ENCODE assay signal across 17 cellular contexts in the genomic region with DNA sequence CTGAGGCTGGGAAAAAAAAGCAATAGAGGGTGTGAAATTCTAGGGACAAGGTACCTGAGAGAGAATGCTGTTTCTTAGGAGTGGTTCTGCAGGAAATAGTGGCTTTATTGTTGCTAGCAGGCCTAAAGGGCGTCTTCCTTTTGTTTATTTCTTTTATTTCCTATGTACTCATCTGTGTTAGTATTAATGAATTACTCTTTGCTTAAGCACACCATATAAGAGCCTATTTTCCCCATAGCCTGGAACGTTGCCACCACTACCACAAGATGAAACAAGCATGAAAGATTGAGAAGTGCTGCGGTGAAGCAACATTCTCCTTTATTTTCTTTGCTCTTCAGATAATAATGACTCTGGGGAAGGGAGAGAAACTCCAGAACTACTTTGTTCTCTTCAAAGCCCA. TPM values are rescaled to one million over a fixed set of nuclear protein-coding genes. Genes with fewer than 3 reads are reported as not detected.
A peak's percentile ranks its signal among the peaks of the same experiment; 100 is the strongest.
DNase-seq lines count a peak whose midpoint lies in the region; ATAC-seq and TF ChIP-seq lines count a peak whose summit lies in the region.
"Had no signal": no experiment of that assay in that cellular context is flagged by ENCODE, and none has a peak within 500 bp of the region (broad histone marks: within the 10 kb centered on the region; RNA-seq: fewer than 3 reads in every experiment).

No MANE protein-coding gene starts in this region.

- H3K27me3 ChIP-seq in brain microvascular endothelial cell (replicated peaks) (no peaks in the 10 kb centered on the region), left lung (no peaks in the 10 kb centered on the region)

- H3K4me3 ChIP-seq in brain microvascular endothelial cell (ENCODE audit: low read depth, low read length) (no peak overlapping the region), left lung (no peak overlapping the region)

- intact Hi-C loops in left lung (cut with DNase I) (no loop called here), head of caudate nucleus (cut with DNase I) (no loop called here)

- DNase-seq in DMS153 treated with DMSO at 0.1 percent for 48 hours (lab: John Stamatoyannopoulos, UW; ENCODE audit: unreplicated experiment), result peak; percentile 6
- peak; percentile 39 for DNase-seq in NCI-H2029 treated with DMSO at 0.1 percent for 48 hours (lab: John Stamatoyannopoulos, UW)
- DNase-seq in brain microvascular endothelial cell, result peak; percentile 22
- peak in 1 of 2 donors; percentile 44 for DNase-seq in left lung
- DNase-seq in ecto neural progenitor cell (ENCODE audit: low spot score), result no peak
- no peak for DNase-seq in head of caudate nucleus
- no peak for DNase-seq in DMS114 treated with DMSO at 0.1 percent for 48 hours (lab: John Stamatoyannopoulos, UW; ENCODE audit: unreplicated experiment)
- DNase-seq: activated naive CD8-positive, alpha-beta T cell treated with anti-CD3 and anti-CD28 coated beads, Interleukin-2, amount 50 U/mL, for 24 hours; effector CD8-positive, alpha-beta T cell; hypothalamus; mesendoderm; NCI-H1092; NCI-H82; stimulated activated CD4-positive, alpha-beta T cell treated with anti-CD3 and anti-CD28 coated beads, Interleukin-2, amount 100 ng/mL, for 48 hours; stimulated activated naive B cell treated with anti-CD40 and anti-IgM and Interleukin-4, amounts not matched to agents 10 μg/mL and 1 μg/mL and 100 μg/mL, for 72 hours had no signal

- no peak for TF ChIP-seq CTCF in brain microvascular endothelial cell (IDR thresholded peaks at IDR 0.05; ENCODE audit: low read depth, low read length, missing control alignments)
- TF ChIP-seq CTCF in left lung (IDR thresholded peaks at IDR 0.05), result no peak

- no peak overlapping the region for H3K27ac ChIP-seq in brain microvascular endothelial cell
- H3K27ac ChIP-seq in left lung, result peak overlapping the region; percentile 35 to 64

- H3K36me3 ChIP-seq in brain microvascular endothelial cell (replicated peaks), result no peaks in the 10 kb centered on the region
- no peaks in the 10 kb centered on the region for H3K36me3 ChIP-seq in left lung

- in situ Hi-C loops in brain microvascular endothelial cell (cut with HindIII; ENCODE audit: low pct_ligation_motif_present, low sequenced_read_pairs), result no loop called here

- no peaks in the 10 kb centered on the region for H3K9me3 ChIP-seq in left lung

- peaks cover 0 to 7% of the 10 kb centered on the region in 2 donors for H3K4me1 ChIP-seq in left lung

- peak; percentile 75 for ATAC-seq in left lung
- ATAC-seq in GM18907 (IDR thresholded peaks at IDR 0.05; ENCODE audit: unreplicated experiment), result no peak
- ATAC-seq: activated naive CD8-positive, alpha-beta T cell treated with anti-CD3 and anti-CD28 coated beads, Interleukin-2, amount 50 U/mL, for 24 hours; stimulated activated naive B cell treated with anti-CD40 and anti-IgM and Interleukin-4, amounts not matched to agents 10 μg/mL and 1 μg/mL and 100 μg/mL, for 72 hours; WTC11 had no signal

RNA-seq across cellular contexts. Expression of a gene that starts 21.3 kb away (rescaled TPM):
- 10 to 100 TPM; 40.6 to 41.3 TPM for total RNA-seq in left lung

Comparison
In these comparisons a context has a peak if more than half of its experiments do, and no peak if none do; other contexts are left out.
1. DNase-seq: peak in DMS153 treated with DMSO at 0.1 percent for 48 hours (single experiment), NCI-H2029 treated with DMSO at 0.1 percent for 48 hours (single experiment) and brain microvascular endothelial cell (single experiment); none in ecto neural progenitor cell (single experiment), head of caudate nucleus (0 of 42) and DMS114 treated with DMSO at 0.1 percent for 48 hours (single experiment).